Comparison of ENCODE assay signal across 30 cellular contexts in the genomic region with DNA sequence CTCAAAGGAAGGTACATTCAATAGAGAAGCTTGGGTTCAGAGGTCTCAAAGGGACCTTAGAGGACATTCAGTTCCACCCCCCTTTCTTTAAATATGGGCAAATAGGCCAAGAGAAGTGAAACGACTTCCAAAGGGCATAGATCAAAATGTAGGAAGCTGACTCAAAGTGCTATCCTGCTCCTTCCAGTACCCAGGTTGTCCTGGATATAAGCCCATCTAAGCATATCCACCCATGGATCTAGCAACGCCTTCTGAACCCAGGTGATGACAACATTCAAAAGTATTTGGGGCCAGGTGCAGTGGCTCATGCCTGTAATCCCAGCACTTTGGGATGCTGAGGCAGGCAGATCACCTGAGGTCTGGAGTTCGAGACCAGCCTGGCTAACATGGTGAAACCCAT.
"Had no signal": no experiment of that assay in that cellular context is flagged by ENCODE, and none has a peak within 500 bp of the region (broad histone marks: within the 10 kb centered on the region; RNA-seq: fewer than 3 reads in every experiment).

No MANE protein-coding gene starts in this region.

- H3K4me3 Mint-ChIP-seq: central memory CD8-positive, alpha-beta T cell; dendritic cell treated with granulocyte-macrophage colony-stimulating factor and Interleukin-4, amounts not matched to agents 40 ng/mL and 50 ng/mL, for 4 days; effector memory CD8-positive, alpha-beta T cell; immature natural killer cell; mesothelial cell of epicardium; naive B cell; natural killer cell treated with Interleukin-12 subunit alpha and Interleukin-12 subunit beta and Interleukin-15 and Interleukin-18, amount 100 ng/mL, for 72 hours; neural progenitor cell; type B pancreatic cell had no signal

- H2AFZ ChIP-seq: neural progenitor cell had no signal

- H3K9me3 ChIP-seq: colonic mucosa, gastroesophageal sphincter, heart right ventricle, mucosa of descending colon, prostate gland, right atrium auricular region, stomach, thyroid gland had no signal

- DNase-seq: colonic mucosa; effector memory CD8-positive, alpha-beta T cell; foreskin fibroblast; glutamatergic neuron; heart right ventricle; hypothalamus; immature natural killer cell; islet precursor cell; mesenchymal stem cell; mucosa of descending colon; naive B cell; stimulated activated CD4-positive, alpha-beta T cell treated with anti-CD3 and anti-CD28 coated beads, Interleukin-12 subunit alpha, Interleukin-12 subunit beta, amount 100 ng/mL, for 4 hours; stimulated activated CD4-positive, alpha-beta T cell treated with anti-CD3 and anti-CD28 coated beads, Interleukin-1b, Interleukin-23, amount 100 ng/mL, for 48 hours; stimulated activated CD4-positive, alpha-beta T cell treated with anti-CD3 and anti-CD28 coated beads, Interleukin-4, amount 100 ng/mL, for 1 hour; stimulated activated CD8-positive, alpha-beta memory T cell treated with anti-CD3 and anti-CD28 coated beads, Interleukin-4, amount 100 ng/mL, for 48 hours; stimulated activated naive CD4-positive, alpha-beta T cell; stomach; thyroid gland had no signal

- H3K27me3 Mint-ChIP-seq: central memory CD8-positive, alpha-beta T cell; effector memory CD8-positive, alpha-beta T cell; natural killer cell treated with Interleukin-12 subunit alpha and Interleukin-12 subunit beta and Interleukin-15 and Interleukin-18, amount 100 ng/mL, for 72 hours; type B pancreatic cell had no signal

- H3K27me3 ChIP-seq: colonic mucosa, gastroesophageal sphincter, heart right ventricle, neural progenitor cell, right atrium auricular region, stomach, thyroid gland had no signal

- H3K27ac ChIP-seq: colonic mucosa, epithelial cell of prostate, gastroesophageal sphincter, heart right ventricle, neural progenitor cell, prostate gland, right atrium auricular region, stomach, thyroid gland had no signal

- H3K36me3 Mint-ChIP-seq: naive B cell; natural killer cell treated with Interleukin-12 subunit alpha and Interleukin-12 subunit beta and Interleukin-15 and Interleukin-18, amount 100 ng/mL, for 72 hours had no signal

- H3K9me3 Mint-ChIP-seq: central memory CD8-positive, alpha-beta T cell; dendritic cell treated with granulocyte-macrophage colony-stimulating factor and Interleukin-4, amounts not matched to agents 40 ng/mL and 50 ng/mL, for 4 days; effector memory CD8-positive, alpha-beta T cell; immature natural killer cell; natural killer cell treated with Interleukin-12 subunit alpha and Interleukin-12 subunit beta and Interleukin-15 and Interleukin-18, amount 100 ng/mL, for 72 hours; neural progenitor cell; type B pancreatic cell had no signal

- H3K27ac Mint-ChIP-seq: dendritic cell treated with granulocyte-macrophage colony-stimulating factor and Interleukin-4, amounts not matched to agents 40 ng/mL and 50 ng/mL, for 4 days; effector memory CD8-positive, alpha-beta T cell; immature natural killer cell; mesothelial cell of epicardium; naive B cell; natural killer cell treated with Interleukin-12 subunit alpha and Interleukin-12 subunit beta and Interleukin-15 and Interleukin-18, amount 100 ng/mL, for 72 hours; neural progenitor cell; type B pancreatic cell had no signal

- H3K9ac ChIP-seq: neural progenitor cell had no signal

- H3K4me2 ChIP-seq: neural progenitor cell, smooth muscle cell had no signal

- H3K4me1 ChIP-seq: colonic mucosa, prostate gland had no signal

- H3K4me3 ChIP-seq: colonic mucosa, gastroesophageal sphincter, heart right ventricle, lung, mucosa of descending colon, neural progenitor cell, prostate gland, right atrium auricular region, smooth muscle cell, stomach, thyroid gland had no signal

- H3K36me3 ChIP-seq: colonic mucosa, gastroesophageal sphincter, neural progenitor cell, prostate gland, right atrium auricular region, thyroid gland had no signal
